Comparison of ENCODE assay signal across 8 cellular contexts in the genomic region with DNA sequence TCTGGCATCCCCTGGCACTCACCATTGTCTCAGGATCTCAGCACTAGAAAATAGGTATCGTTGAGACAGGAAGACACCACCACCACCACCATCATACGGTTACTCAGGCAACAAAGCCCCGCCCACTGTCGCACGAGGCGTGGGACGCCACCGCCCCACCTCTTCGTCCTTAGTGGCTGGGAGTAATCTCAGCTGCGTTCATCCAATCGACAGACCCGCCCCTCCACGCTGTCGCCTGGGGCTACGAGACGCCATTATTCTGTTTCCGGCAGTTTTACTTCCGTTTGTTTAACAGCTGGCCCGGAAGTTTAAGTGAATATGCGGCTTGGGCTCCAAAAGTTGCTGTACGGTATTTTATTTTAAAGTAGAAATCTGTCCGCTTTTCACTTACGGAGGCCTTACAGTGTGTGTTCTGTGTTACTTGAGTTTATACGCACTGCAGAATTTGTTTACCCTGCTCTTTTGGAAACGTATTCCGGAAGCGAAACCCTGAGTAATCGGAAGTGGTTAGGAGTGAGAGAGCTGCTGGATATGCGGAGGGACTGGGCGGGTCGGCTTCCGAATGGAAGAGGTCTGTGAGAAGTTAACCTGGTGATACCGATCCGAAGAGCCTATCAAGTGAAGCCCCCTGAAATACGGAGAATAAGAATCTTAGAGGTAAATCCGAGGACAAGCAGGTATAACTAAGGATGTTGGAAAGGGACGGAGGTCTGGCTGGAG. TPM values are rescaled to one million over a fixed set of nuclear protein-coding genes. Genes with fewer than 3 reads are reported as not detected.
DNase-seq lines count a peak whose midpoint lies in the region; ATAC-seq, FAIRE-seq and TF ChIP-seq lines count a peak whose summit lies in the region.

A gene with protein sequence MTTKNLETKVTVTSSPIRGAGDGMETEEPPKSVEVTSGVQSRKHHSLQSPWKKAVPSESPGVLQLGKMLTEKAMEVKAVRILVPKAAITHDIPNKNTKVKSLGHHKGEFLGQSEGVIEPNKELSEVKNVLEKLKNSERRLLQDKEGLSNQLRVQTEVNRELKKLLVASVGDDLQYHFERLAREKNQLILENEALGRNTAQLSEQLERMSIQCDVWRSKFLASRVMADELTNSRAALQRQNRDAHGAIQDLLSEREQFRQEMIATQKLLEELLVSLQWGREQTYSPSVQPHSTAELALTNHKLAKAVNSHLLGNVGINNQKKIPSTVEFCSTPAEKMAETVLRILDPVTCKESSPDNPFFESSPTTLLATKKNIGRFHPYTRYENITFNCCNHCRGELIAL (plus strand): TSS at position 510 of the 720 bp plus-strand sequence. CDS start 1,328 bp downstream, outside the sequence.
A gene with protein sequence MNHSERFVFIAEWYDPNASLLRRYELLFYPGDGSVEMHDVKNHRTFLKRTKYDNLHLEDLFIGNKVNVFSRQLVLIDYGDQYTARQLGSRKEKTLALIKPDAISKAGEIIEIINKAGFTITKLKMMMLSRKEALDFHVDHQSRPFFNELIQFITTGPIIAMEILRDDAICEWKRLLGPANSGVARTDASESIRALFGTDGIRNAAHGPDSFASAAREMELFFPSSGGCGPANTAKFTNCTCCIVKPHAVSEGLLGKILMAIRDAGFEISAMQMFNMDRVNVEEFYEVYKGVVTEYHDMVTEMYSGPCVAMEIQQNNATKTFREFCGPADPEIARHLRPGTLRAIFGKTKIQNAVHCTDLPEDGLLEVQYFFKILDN (minus strand): TSS at position 112 of the 720 bp plus-strand sequence. CDS start 87 bp downstream, at position 25.

- H3K4me1 Mint-ChIP-seq in activated naive CD8-positive, alpha-beta T cell treated with anti-CD3 and anti-CD28 coated beads, Interleukin-2, amount 10 ng/mL, durations not matched to agents 7 days and 5 days: peaks cover 29% of the 10 kb centered on the region

- peaks cover 23% of the 10 kb centered on the region for H3K36me3 Mint-ChIP-seq in activated naive CD8-positive, alpha-beta T cell treated with anti-CD3 and anti-CD28 coated beads, Interleukin-2, amount 10 ng/mL, durations not matched to agents 7 days and 5 days

- FAIRE-seq in pancreas (lab: Jason Lieb, UNC): peak; percentile 93

- CTCF ChIA-PET in GM10248 (lab: Yijun Ruan, JAX): interaction anchor here (0.6 to 1.7 kb wide), 3 partner anchors 20 to 1402 kb away, joined by 3 to 9 read pairs (median 3); no protein-coding TSS in a partner anchor

- intact Hi-C loops in Right ventricle myocardium superior (cut with DNase I): no loop called here
- intact Hi-C loops in pancreas (cut with DNase I): no loop called here
- intact Hi-C loops in tibial artery (cut with DNase I; ENCODE audit: low total_unique reads): no loop called here

- POLR2A ChIA-PET in GM10248 (lab: Yijun Ruan, JAX): interaction anchor here (0.6 kb wide), 2 partner anchors 395 to 426 kb away, joined by 3 read pairs; no protein-coding TSS in a partner anchor
- POLR2A ChIA-PET in activated naive CD8-positive, alpha-beta T cell treated with anti-CD3 and anti-CD28 coated beads, Interleukin-2, amount 10 ng/mL, durations not matched to agents 7 days and 5 days (lab: Charles Lee): interaction anchor here (0.6 to 2.0 kb wide), 13 partner anchors 9 to 958 kb away, joined by 3 to 9 read pairs (median 3); a partner anchor contains a TSS

- peaks cover 5% of the 10 kb centered on the region for H3K9me3 Mint-ChIP-seq in activated naive CD8-positive, alpha-beta T cell treated with anti-CD3 and anti-CD28 coated beads, Interleukin-2, amount 10 ng/mL, durations not matched to agents 7 days and 5 days

- peaks cover 0 to 13% (median 7%) of the 10 kb centered on the region in 3 donors for H3K36me3 ChIP-seq in pancreas
- H3K36me3 ChIP-seq in tibial artery: peaks cover 16 to 20% (median 19%) of the 10 kb centered on the region in 3 donors

- H3K27me3 Mint-ChIP-seq in activated naive CD8-positive, alpha-beta T cell treated with anti-CD3 and anti-CD28 coated beads, Interleukin-2, amount 10 ng/mL, durations not matched to agents 7 days and 5 days: no peaks in the 10 kb centered on the region

- DNase-seq in GM10248 (ENCODE audit: extremely low spot score) (peak; percentile 91), NCI-H1105 treated with DMSO at 0.1 percent for 48 hours (lab: John Stamatoyannopoulos, UW) (peak; percentile 97), SKM-1 treated with dmso at 0.1 percent for 144 hours (lab: John Stamatoyannopoulos, UW; ENCODE audit: unreplicated experiment) (peak; percentile 99), Right ventricle myocardium superior (peak; percentile 98), pancreas (peak; percentile 91 to 96 (median 94)), tibial artery (peak; percentile 97 to 98)
- DNase-seq in activated naive CD8-positive, alpha-beta T cell treated with anti-CD3 and anti-CD28 coated beads, Interleukin-2, amount 10 ng/mL, durations not matched to agents 7 days and 5 days: peak; percentile 96

- ATAC-seq in HG02642 (IDR thresholded peaks at IDR 0.05; ENCODE audit: poor library complexity, unreplicated experiment) (peak; percentile 99), Right ventricle myocardium superior (ENCODE audit: poor library complexity) (peak; percentile 100), pancreas (peak; percentile 99 to 100 (median 100))
- peak; percentile 91 for ATAC-seq in activated naive CD8-positive, alpha-beta T cell treated with anti-CD3 and anti-CD28 coated beads, Interleukin-2, amount 10 ng/mL, durations not matched to agents 7 days and 5 days (ENCODE audit: low read depth)

- peak within 1 kb of the TSS; percentile 79 for H3K27ac Mint-ChIP-seq in activated naive CD8-positive, alpha-beta T cell treated with anti-CD3 and anti-CD28 coated beads, Interleukin-2, amount 10 ng/mL, durations not matched to agents 7 days and 5 days

- H3K4me3 Mint-ChIP-seq in activated naive CD8-positive, alpha-beta T cell treated with anti-CD3 and anti-CD28 coated beads, Interleukin-2, amount 10 ng/mL, durations not matched to agents 7 days and 5 days: no peak within 1 kb of the TSS

- H3K9me3 ChIP-seq in pancreas (no peaks in the 10 kb centered on the region), tibial artery (no peaks in the 10 kb centered on the region)

- H3K27ac ChIP-seq in pancreas: peak within 1 kb of the TSS; percentile 47 to 86 (median 60)
- H3K27ac ChIP-seq in tibial artery: peak within 1 kb of the TSS; percentile 78 to 81

- peaks cover 3 to 9% (median 6%) of the 10 kb centered on the region in 3 donors for H3K4me1 ChIP-seq in pancreas
- H3K4me1 ChIP-seq in tibial artery: peaks cover 0 to 28% (median 17%) of the 10 kb centered on the region in 4 donors

- H3K4me3 ChIP-seq in pancreas: peak within 1 kb of the TSS; percentile 49 to 66 (median 58)
- peak within 1 kb of the TSS; percentile 61 to 81 for H3K4me3 ChIP-seq in tibial artery

- WGBS in pancreas, 2 donors: 0% methylated on average over 37 of the region's 37 CpGs

- H3K27me3 ChIP-seq in pancreas: no peaks in the 10 kb centered on the region
- H3K27me3 ChIP-seq in tibial artery: no peaks in the 10 kb centered on the region

- no peak for TF ChIP-seq CTCF in GM10248 (IDR thresholded peaks at IDR 0.05; ENCODE audit: control extremely low read depth, extremely low read depth, low read depth, missing control alignments)
- no peak for TF ChIP-seq CTCF in pancreas (IDR thresholded peaks at IDR 0.05)
- TF ChIP-seq CTCF in tibial artery (IDR thresholded peaks at IDR 0.05): no peak

RNA-seq across cellular contexts. Expression of the first gene that starts in this region (rescaled TPM):
- total RNA-seq in activated naive CD8-positive, alpha-beta T cell treated with anti-CD3 and anti-CD28 coated beads, Interleukin-2, amount 10 ng/mL, durations not matched to agents 7 days and 5 days: 10 to 100 TPM; 31.6 to 33.5 TPM
- total RNA-seq in Right ventricle myocardium superior (24.0 TPM), pancreas (10 to 100 TPM in 3 of 6 donors, 1 to 10 TPM in 3; 6.3 to 13.4 (median 9.2) TPM)
- polyA plus RNA-seq in pancreas: 1 to 10 TPM; 3.1 to 6.9 TPM

RNA-seq across cellular contexts. Expression of the second gene that starts in this region (rescaled TPM):
- total RNA-seq in activated naive CD8-positive, alpha-beta T cell treated with anti-CD3 and anti-CD28 coated beads, Interleukin-2, amount 10 ng/mL, durations not matched to agents 7 days and 5 days: 10 to 100 TPM; 14.7 to 24.7 TPM
- total RNA-seq in Right ventricle myocardium superior (10.6 TPM), pancreas (10 to 100 TPM in 1 of 6 donors, 1 to 10 TPM in 5; 7.2 to 12.6 (median 8.0) TPM)
- 10 to 100 TPM in 1 of 2 donors, 1 to 10 TPM in 1; 5.0 to 10.4 TPM for polyA plus RNA-seq in pancreas

Comparison
In these comparisons a context has a peak if more than half of its experiments do, and no peak if none do; other contexts are left out.
1. Peak in every context shown above with its lines: DNase-seq, ATAC-seq, H3K4me3 ChIP-seq and H3K27ac ChIP-seq.